11 cellular contexts compared by ENCODE assay signal in the genomic region with DNA sequence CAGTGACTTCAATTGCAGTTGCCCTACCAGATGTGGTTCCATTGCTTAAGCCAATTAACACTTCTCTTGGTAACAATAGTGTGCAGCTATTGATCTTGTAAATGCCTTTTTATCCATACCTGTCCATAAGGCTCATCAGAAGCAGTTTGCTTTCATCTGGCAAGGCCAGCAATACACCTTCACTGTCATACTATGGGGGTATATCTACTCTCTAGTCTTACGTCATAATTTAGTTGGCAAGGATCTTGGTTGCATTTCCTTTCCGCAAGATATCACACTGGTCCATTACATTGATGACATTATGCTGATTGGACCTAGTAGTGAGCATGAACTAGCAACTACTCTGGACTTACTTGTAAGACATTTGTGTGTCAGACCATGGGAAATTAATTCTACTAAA. TPM values are rescaled to one million over a fixed set of nuclear protein-coding genes. Genes with fewer than 3 reads are reported as not detected.
"Had no signal": no experiment of that assay in that cellular context is flagged by ENCODE, and none has a peak within 500 bp of the region (broad histone marks: within the 10 kb centered on the region; RNA-seq: fewer than 3 reads in every experiment).

No MANE protein-coding gene starts in this region.

- H3K9me3 ChIP-seq: HAP-1 had no signal

- H3K9ac ChIP-seq: GM23248 had no signal

- FAIRE-seq: H1, H54 had no signal

- H3K4me1 ChIP-seq: HAP-1 had no signal

- H3K36me3 ChIP-seq: HAP-1 had no signal

- ATAC-seq: GM23338, HCT116 had no signal

- H2AFZ ChIP-seq: GM23248, GM23338 had no signal

- DNase-seq: GM23248, GOT3, H7, H9, HCEC 1CT, HFFc6 had no signal

- H3K27ac ChIP-seq: GM23248 had no signal

- H3K4me3 ChIP-seq: GM23248, GM23338, HAP-1 had no signal

- H3K4me2 ChIP-seq: GM23338 had no signal

RNA-seq across cellular contexts. Expression of gene ZNF365, which starts 17.7 kb away (rescaled TPM):
- total RNA-seq: H7 had no signal
